ENCODE assay signal across 16 cellular contexts in genomic region chr12:12501121-12501520, GRCh38.
DNase-seq lines count a peak whose midpoint lies in the region; FAIRE-seq and TF ChIP-seq lines count a peak whose summit lies in the region.
"Had no signal": no experiment of that assay in that cellular context is flagged by ENCODE, and none has a peak within 500 bp of the region (broad histone marks: within the 10 kb centered on the region; RNA-seq: fewer than 3 reads in every experiment).

No MANE protein-coding gene starts in this region.

- peak; percentile 13 for FAIRE-seq in H1 (lab: Jason Lieb, UNC)
- FAIRE-seq: GM18507, HepG2 had no signal

- no peaks in the 10 kb centered on the region for H3K36me3 ChIP-seq in CD4-positive, alpha-beta memory T cell (ENCODE audit: insufficient read depth, low read length)
- H3K36me3 ChIP-seq in OCI-LY3 (replicated peaks; ENCODE audit: low read depth, low read length) (no peaks in the 10 kb centered on the region), H1 (ENCODE audit: control insufficient read depth in 2 of 4, insufficient read depth in 4 of 4, low read length in 3 of 4) (no peaks in the 10 kb centered on the region; a peak in 1 of 8 replicates), trophoblast cell (ENCODE audit: control insufficient read depth in 1 of 2, insufficient read depth in 2 of 2, low read length in 2 of 2) (peaks cover 2 to 3% of the 10 kb centered on the region in 2 experiments)

- CTCF ChIA-PET in activated CD4-positive, alpha-beta T cell treated with anti-CD3 and anti-CD28 coated beads, Interleukin-2, amount 10 ng/mL, durations not matched to agents 7 days and 5 days (lab: Charles Lee): no interaction called here
- CTCF ChIA-PET in CD4-positive, alpha-beta memory T cell (lab: Charles Lee; ENCODE audit: partially characterized antibody): no interaction called here
- CTCF ChIA-PET in H1 (lab: Charles Lee; ENCODE audit: partially characterized antibody): interaction anchor here (0.6 to 1.4 kb wide), 6 partner anchors 9 to 419 kb away, joined by 3 to 7 read pairs (median 3); no protein-coding TSS in a partner anchor

- TF ChIP-seq CTCF in OCI-LY3 (IDR thresholded peaks at IDR 0.05; ENCODE audit: low read depth, low read length) (no peak), H1 (IDR thresholded peaks at IDR 0.05; ENCODE audit: control extremely low read depth in 1 of 3, insufficient read depth in 1 of 3, low read depth in 1 of 3, low read length in 3 of 3) (no peak)

- H3K4me1 ChIP-seq in CD4-positive, alpha-beta memory T cell (ENCODE audit: insufficient read depth, low read length): peaks cover 74% of the 10 kb centered on the region
- H3K4me1 ChIP-seq in OCI-LY3 (ENCODE audit: low read length): peaks cover 36% of the 10 kb centered on the region
- H3K4me1 ChIP-seq in H1 (replicated peaks in 1 of 4; ENCODE audit: control insufficient read depth in 3 of 4, insufficient read depth in 4 of 4, low read length in 3 of 4): peaks cover 0 to 14% (median 8%) of the 10 kb centered on the region in 4 experiments; a peak in 4 of 7 replicates
- peaks cover 4 to 7% of the 10 kb centered on the region in 2 experiments for H3K4me1 ChIP-seq in trophoblast cell (ENCODE audit: control insufficient read depth in 1 of 2, insufficient read depth in 2 of 2, low read length in 2 of 2)

- TF ChIP-seq EP300 in H1 (IDR thresholded peaks at IDR 0.05; ENCODE audit: borderline replicate concordance in 1 of 2, low read depth in 2 of 2, low read length in 2 of 2): no peak

- H2BK20ac ChIP-seq in H1 (ENCODE audit: low read length): no peak overlapping the region

- H2BK120ac ChIP-seq in H1 (replicated peaks; ENCODE audit: low read depth, low read length) (no peak overlapping the region), trophoblast cell (ENCODE audit: insufficient read depth, low read length, poor library complexity) (no peak overlapping the region)

- no peak for TF ChIP-seq POLR2A in H1 (IDR thresholded peaks at IDR 0.05; ENCODE audit: control extremely low read depth in 1 of 2, low read depth in 2 of 2, low read length in 2 of 2)

- intact Hi-C loops in CD4-positive, alpha-beta memory T cell (cut with micrococcal nuclease): loop anchor here (5.0 kb wide), 1 partner anchor 156 kb away; no protein-coding TSS in a partner anchor

- H4K91ac ChIP-seq in H1 (replicated peaks; ENCODE audit: insufficient read length, low read length) (no peak overlapping the region), trophoblast cell (ENCODE audit: low read depth, low read length) (no peak overlapping the region)

- no peak overlapping the region for H4K5ac ChIP-seq in H1 (ENCODE audit: insufficient read length, low read depth, low read length)

- no peaks in the 10 kb centered on the region for H3K9me3 ChIP-seq in CD4-positive, alpha-beta memory T cell (ENCODE audit: control insufficient read depth in 1 of 2, low read length in 2 of 2)
- H3K9me3 ChIP-seq in OCI-LY3 (ENCODE audit: insufficient read depth, low read length) (no peaks in the 10 kb centered on the region), H1 (ENCODE audit: insufficient read depth in 2 of 2, low read depth in 1 of 2, low read length in 1 of 2) (no peaks in the 10 kb centered on the region), trophoblast cell (ENCODE audit: insufficient read depth, low read depth, low read length) (no peaks in the 10 kb centered on the region)
- H3K9me3 ChIP-seq: BLaER1 treated with 17β-estradiol and CSF1 and Interleukin-3, amounts not matched to agents 10 nM and 100 nM; testis had no signal

- DNase-seq in activated CD4-positive, alpha-beta T cell treated with anti-CD3 and anti-CD28 coated beads, Interleukin-2, amount 10 ng/mL, durations not matched to agents 7 days and 5 days: no peak
- DNase-seq in activated CD4-positive, alpha-beta T cell treated with anti-CD3 and anti-CD28 coated beads, Interleukin-2, amount 50 U/mL, for 1 hour: no peak
- DNase-seq in CD4-positive, alpha-beta memory T cell: no peak
- DNase-seq in H1 (ENCODE audit: low read depth in 1 of 2, low spot score in 2 of 2) (no peak), trophoblast cell (no peak), NCI-H69 (lab: John Stamatoyannopoulos, UW) (no peak), pons (ENCODE audit: low spot score) (no peak)
- DNase-seq: DMS 273 treated with DMSO at 0.1 percent for 48 hours, NCI-H1417 treated with DMSO at 0.1 percent for 48 hours, NCI-H2171 treated with DMSO at 0.1 percent for 48 hours, right cardiac atrium, testis had no signal

- H3K27me3 Mint-ChIP-seq in activated CD4-positive, alpha-beta T cell treated with anti-CD3 and anti-CD28 coated beads, Interleukin-2, amount 10 ng/mL, durations not matched to agents 7 days and 5 days: no peaks in the 10 kb centered on the region
- H3K27me3 Mint-ChIP-seq in CD4-positive, alpha-beta memory T cell: no peaks in the 10 kb centered on the region

- H3K4me3 Mint-ChIP-seq in activated CD4-positive, alpha-beta T cell treated with anti-CD3 and anti-CD28 coated beads, Interleukin-2, amount 10 ng/mL, durations not matched to agents 7 days and 5 days: peak overlapping the region; percentile 38
- peak overlapping the region in 7 of 8 donors; percentile 17 to 74 (median 56) for H3K4me3 Mint-ChIP-seq in CD4-positive, alpha-beta memory T cell

- peak overlapping the region; percentile 2; the same call in 1 of the 2 replicates for H3K4me2 ChIP-seq in OCI-LY3 (ENCODE audit: low read length)
- no peak overlapping the region for H3K4me2 ChIP-seq in H1 (ENCODE audit: insufficient read depth in 1 of 2, low read depth in 2 of 2, low read length in 2 of 2)
- H3K4me2 ChIP-seq in trophoblast cell (ENCODE audit: low read length): no peak overlapping the region
- H3K4me2 ChIP-seq: BLaER1 treated with 17β-estradiol and CSF1 and Interleukin-3, amounts not matched to agents 10 nM and 100 nM had no signal

- no peaks in the 10 kb centered on the region for H3K23me2 ChIP-seq in H1 (ENCODE audit: low read depth, low read length)

- no peak overlapping the region for H3K14ac ChIP-seq in H1 (ENCODE audit: insufficient read length)
- no peak overlapping the region for H3K14ac ChIP-seq in trophoblast cell (ENCODE audit: low read length)

- H3K36me3 Mint-ChIP-seq in activated CD4-positive, alpha-beta T cell treated with anti-CD3 and anti-CD28 coated beads, Interleukin-2, amount 10 ng/mL, durations not matched to agents 7 days and 5 days (ENCODE audit: low read depth): peaks cover 19% of the 10 kb centered on the region
- peaks cover 23 to 25% of the 10 kb centered on the region in 2 donors for H3K36me3 Mint-ChIP-seq in CD4-positive, alpha-beta memory T cell

- TF ChIP-seq RAD21 in H1 (IDR thresholded peaks at IDR 0.05 in 1 of 2, conservative IDR thresholded peaks at IDR 0.05 in 1 of 2; ENCODE audit: low read depth in 2 of 2, low read length in 2 of 2): no peak

- H2BK5ac ChIP-seq in H1 (ENCODE audit: low read depth, low read length): no peak overlapping the region
- H2BK5ac ChIP-seq in trophoblast cell (ENCODE audit: low read depth, low read length, poor library complexity): no peak overlapping the region

- no peaks in the 10 kb centered on the region for H3K9me3 Mint-ChIP-seq in activated CD4-positive, alpha-beta T cell treated with anti-CD3 and anti-CD28 coated beads, Interleukin-2, amount 10 ng/mL, durations not matched to agents 7 days and 5 days
- H3K9me3 Mint-ChIP-seq in CD4-positive, alpha-beta memory T cell: peaks cover 0 to 2% (median 0%) of the 10 kb centered on the region in 8 donors

- H3K79me1 ChIP-seq in H1 (ENCODE audit: low read depth, low read length): peaks cover 5% of the 10 kb centered on the region; the same call in 1 of the 2 replicates
- no peaks in the 10 kb centered on the region for H3K79me1 ChIP-seq in trophoblast cell (ENCODE audit: low read length)

- H3K18ac ChIP-seq in H1 (ENCODE audit: extremely low read depth, low read length) (no peak overlapping the region), trophoblast cell (ENCODE audit: low read length) (no peak overlapping the region)

- H3K27ac Mint-ChIP-seq in activated CD4-positive, alpha-beta T cell treated with anti-CD3 and anti-CD28 coated beads, Interleukin-2, amount 10 ng/mL, durations not matched to agents 7 days and 5 days: peak overlapping the region; percentile 62
- H3K27ac Mint-ChIP-seq in CD4-positive, alpha-beta memory T cell: peak overlapping the region; percentile 85 to 96 (median 88)

- no peak overlapping the region for H4K12ac ChIP-seq in trophoblast cell (ENCODE audit: low read depth, low read length)

- no peak overlapping the region for H3K9ac ChIP-seq in OCI-LY3 (ENCODE audit: low read length)
- no peak overlapping the region for H3K9ac ChIP-seq in H1 (replicated peaks in 1 of 4; ENCODE audit: extremely low read depth in 1 of 4, low read depth in 3 of 4, low read length in 3 of 4)
- H3K9ac ChIP-seq in trophoblast cell (ENCODE audit: low read length): no peak overlapping the region
- H3K9ac ChIP-seq: BLaER1 treated with 17β-estradiol and CSF1 and Interleukin-3, amounts not matched to agents 10 nM and 100 nM had no signal

- H2AK5ac ChIP-seq in H1 (ENCODE audit: low read depth, low read length) (no peak overlapping the region), trophoblast cell (ENCODE audit: low read length) (no peak overlapping the region)

- H3K4me3 ChIP-seq in CD4-positive, alpha-beta memory T cell (ENCODE audit: low read length in 2 of 2): no peak overlapping the region
- H3K4me3 ChIP-seq in OCI-LY3 (ENCODE audit: low read length) (no peak overlapping the region), H1 (ENCODE audit: extremely low read depth in 1 of 4, insufficient read depth in 2 of 4, low read depth in 3 of 4, low read length in 4 of 4) (no peak overlapping the region), trophoblast cell (ENCODE audit: low read depth, low read length) (no peak overlapping the region)
- H3K4me3 ChIP-seq: BLaER1 treated with 17β-estradiol and CSF1 and Interleukin-3, amounts not matched to agents 10 nM and 100 nM; testis had no signal

- H3K56ac ChIP-seq in H1 (replicated peaks; ENCODE audit: insufficient read length, low read depth, low read length): no peak overlapping the region

- H3K4ac ChIP-seq in H1 (replicated peaks; ENCODE audit: insufficient read length, low read depth, low read length) (no peak overlapping the region), trophoblast cell (ENCODE audit: low read depth, low read length) (no peak overlapping the region)

- H3K23ac ChIP-seq in H1 (ENCODE audit: insufficient read length) (no peak overlapping the region), trophoblast cell (ENCODE audit: low read length) (no peak overlapping the region)

- H2BK12ac ChIP-seq in H1 (ENCODE audit: low read depth, low read length): no peak overlapping the region
- no peak overlapping the region for H2BK12ac ChIP-seq in trophoblast cell (ENCODE audit: low read length)

- WGBS in H1 (ENCODE audit: extremely low coverage in 1 of 2, insufficient coverage in 1 of 2, insufficient read length in 1 of 2, insufficient replicate concordance in 2 of 2, low coverage in 1 of 2, low lambda C conversion rate in 2 of 2, missing lambda C conversion rate in 1 of 2), 2 experiments: 83 to 100% methylated on average over 1 to 3 of the region's 3 CpGs
- WGBS in trophoblast cell (ENCODE audit: extremely low coverage, insufficient coverage, insufficient read length): 100% methylated on average over 1 of the region's 3 CpGs

- H3K4me1 Mint-ChIP-seq in activated CD4-positive, alpha-beta T cell treated with anti-CD3 and anti-CD28 coated beads, Interleukin-2, amount 10 ng/mL, durations not matched to agents 7 days and 5 days: peaks cover 33% of the 10 kb centered on the region
- H3K4me1 Mint-ChIP-seq in CD4-positive, alpha-beta memory T cell: peaks cover 48 to 75% (median 60%) of the 10 kb centered on the region in 4 donors

- no peaks in the 10 kb centered on the region for H3K27me3 ChIP-seq in CD4-positive, alpha-beta memory T cell (ENCODE audit: insufficient read depth, low read length)
- H3K27me3 ChIP-seq in OCI-LY3 (ENCODE audit: low read depth, low read length) (no peaks in the 10 kb centered on the region), H1 (replicated peaks in 1 of 4; ENCODE audit: control insufficient read depth in 3 of 4, extremely low read depth in 1 of 4, insufficient read depth in 3 of 4, low read length in 3 of 4) (no peaks in the 10 kb centered on the region), trophoblast cell (ENCODE audit: insufficient read depth, low read length) (no peaks in the 10 kb centered on the region)
- H3K27me3 ChIP-seq: BLaER1 treated with 17β-estradiol and CSF1 and Interleukin-3, amounts not matched to agents 10 nM and 100 nM; testis had no signal

- POLR2A ChIA-PET in activated CD4-positive, alpha-beta T cell treated with anti-CD3 and anti-CD28 coated beads, Interleukin-2, amount 10 ng/mL, durations not matched to agents 7 days and 5 days (lab: Charles Lee): no interaction called here
- POLR2A ChIA-PET in CD4-positive, alpha-beta memory T cell (lab: Charles Lee; ENCODE audit: partially characterized antibody): interaction anchor here (1.0 to 39.3 kb wide), 5 partner anchors 9 to 60 kb away, joined by 3 to 970 read pairs (median 7); no protein-coding TSS in a partner anchor
- POLR2A ChIA-PET in H1 (lab: Charles Lee; ENCODE audit: partially characterized antibody): interaction anchor here (1.5 kb wide), 1 partner anchor 18 kb away, joined by 3 read pairs; no protein-coding TSS in a partner anchor

- H3K27ac ChIP-seq in CD4-positive, alpha-beta memory T cell (ENCODE audit: low read depth, low read length): peak overlapping the region; percentile 27
- H3K27ac ChIP-seq in OCI-LY3 (ENCODE audit: low read length): no peak overlapping the region
- H3K27ac ChIP-seq in H1 (ENCODE audit: low read depth, low read length): no peak overlapping the region
- no peak overlapping the region for H3K27ac ChIP-seq in trophoblast cell (ENCODE audit: low read depth, low read length)
- H3K27ac ChIP-seq: BLaER1 treated with 17β-estradiol and CSF1 and Interleukin-3, amounts not matched to agents 10 nM and 100 nM; testis had no signal

- H2AFZ ChIP-seq in OCI-LY3 (ENCODE audit: low read depth, low read length): no peak overlapping the region
- H2AFZ ChIP-seq in H1 (ENCODE audit: low read length): no peak overlapping the region
- H2AFZ ChIP-seq in trophoblast cell (ENCODE audit: insufficient read depth, low read length, poor library complexity): no peak overlapping the region

- no peak overlapping the region for H4K8ac ChIP-seq in H1 (ENCODE audit: extremely low read depth, insufficient read depth, low read length)
- no peak overlapping the region for H4K8ac ChIP-seq in trophoblast cell (ENCODE audit: low read depth, low read length)

- H3K79me2 ChIP-seq in OCI-LY3 (ENCODE audit: low read length) (no peaks in the 10 kb centered on the region), H1 (ENCODE audit: control insufficient read depth in 1 of 2, insufficient read depth in 2 of 2, low read length in 2 of 2) (peaks cover 0 to 59% of the 10 kb centered on the region in 2 experiments; a peak in 3 of 4 replicates), trophoblast cell (ENCODE audit: control insufficient read depth, insufficient read depth, low read length, poor library complexity) (peaks cover 3% of the 10 kb centered on the region)

- no peaks in the 10 kb centered on the region for H4K20me1 ChIP-seq in OCI-LY3 (ENCODE audit: insufficient read depth, low read length)
- peaks cover 2% of the 10 kb centered on the region in 2 experiments for H4K20me1 ChIP-seq in H1 (replicated peaks in 1 of 2; ENCODE audit: control insufficient read depth in 1 of 2, insufficient read depth in 2 of 2, low read length in 2 of 2)

- no peak overlapping the region for H2BK15ac ChIP-seq in H1 (ENCODE audit: low read length)
